In genomic region chr6:33745558-33745957, GRCh38 we compare ENCODE assay signal across 12 cellular contexts.
DNase-seq lines count a peak whose midpoint lies in the region; ATAC-seq, FAIRE-seq and TF ChIP-seq lines count a peak whose summit lies in the region.
"Had no signal": no experiment of that assay in that cellular context is flagged by ENCODE, and none has a peak within 500 bp of the region (broad histone marks: within the 10 kb centered on the region; RNA-seq: fewer than 3 reads in every experiment).

No MANE protein-coding gene starts in this region.

- FAIRE-seq in GM19239 (lab: Jason Lieb, UNC) (no peak), H54 (lab: Jason Lieb, UNC) (no peak)
- FAIRE-seq: endothelial cell of umbilical vein had no signal

- ATAC-seq in HG02840 (IDR thresholded peaks at IDR 0.05; ENCODE audit: low FRiP score, unreplicated experiment) (no peak), GM21381 (IDR thresholded peaks at IDR 0.05; ENCODE audit: unreplicated experiment) (no peak)

- DNase-seq in EL = peak; percentile 18
- DNase-seq in inferior parietal cortex (ENCODE audit: extremely low spot score) = peak; percentile 13
- DNase-seq in retinal pigment epithelial cell (ENCODE audit: low read depth) = no peak
- DNase-seq in GM19239 (ENCODE audit: insufficient read length, low spot score) = no peak
- no peak for DNase-seq in H54 (ENCODE audit: insufficient read length, low spot score)
- DNase-seq: Caco-2, NCI-H1048, OCI-M1 had no signal

- peak overlapping the region; percentile 54 for H3K4me3 ChIP-seq in retinal pigment epithelial cell (ENCODE audit: low read length)

- TF ChIP-seq POLR2A in H54 (IDR thresholded peaks at IDR 0.05; ENCODE audit: low read depth, low read length) = no peak

- peak overlapping the region; percentile 99 for H3K27ac ChIP-seq in VCaP

- TF ChIP-seq CTCF in VCaP (conservative IDR thresholded peaks at IDR 0.05) = no peak
- TF ChIP-seq CTCF in retinal pigment epithelial cell (conservative IDR thresholded peaks at IDR 0.05; ENCODE audit: low read depth, low read length) = no peak

Comparison
In these comparisons a context has a peak if more than half of its experiments do, and no peak if none do; other contexts are left out.
1. DNase-seq: peak in EL (single experiment) and inferior parietal cortex (single experiment); none in retinal pigment epithelial cell (single experiment), GM19239 (single experiment) and H54 (single experiment).